Comparison of ENCODE assay signal across 15 cellular contexts in the genomic region with DNA sequence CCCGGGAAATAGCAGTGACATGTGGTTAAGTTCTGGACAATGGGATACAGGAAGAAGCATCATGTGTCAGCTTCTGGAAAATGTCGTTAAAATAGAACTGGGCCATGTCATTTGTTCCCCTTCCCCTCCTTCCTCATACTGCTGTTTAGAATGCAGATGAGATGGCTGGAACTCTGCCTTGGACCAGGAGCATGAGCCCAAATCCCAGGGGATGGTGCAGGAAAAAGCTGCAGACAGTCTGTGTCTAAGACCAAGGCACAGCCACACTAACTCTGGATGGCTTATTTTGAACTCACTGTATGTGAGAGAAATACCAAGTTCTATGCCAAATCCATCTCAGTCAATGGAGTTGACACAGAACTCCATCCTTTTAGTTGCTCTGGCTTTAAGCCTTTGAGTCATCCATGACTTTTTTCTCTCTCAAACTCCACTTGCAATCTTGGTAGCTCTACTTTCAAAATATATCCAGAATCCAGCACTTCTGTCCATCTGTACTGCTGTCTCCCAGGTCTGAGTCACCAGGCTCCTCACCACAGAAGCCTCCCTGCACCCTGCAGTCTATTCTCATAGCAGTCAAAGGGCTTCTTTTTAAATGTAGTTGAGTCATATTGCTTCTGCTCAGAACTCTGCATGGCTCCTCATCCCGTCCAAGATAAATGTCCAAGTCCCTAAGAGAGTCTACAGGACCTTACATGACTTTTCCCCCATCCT.
DNase-seq lines count a peak whose midpoint lies in the region; ATAC-seq lines count a peak whose summit lies in the region.
"Had no signal": no experiment of that assay in that cellular context is flagged by ENCODE, and none has a peak within 500 bp of the region (broad histone marks: within the 10 kb centered on the region; RNA-seq: fewer than 3 reads in every experiment).

No MANE protein-coding gene starts in this region.

- in situ Hi-C loops in Caki2 (cut with HindIII; ENCODE audit: low pct_unique_long_range_greater_than_20kb, low sequenced_read_pairs): no loop called here

- H3K9me3 Mint-ChIP-seq in activated naive CD4-positive, alpha-beta T cell treated with anti-CD3 and anti-CD28 coated beads for 36 hours: no peaks in the 10 kb centered on the region
- H3K9me3 Mint-ChIP-seq: brain, T-cell had no signal

- H3K4me3 ChIP-seq in MG63: no peak overlapping the region
- H3K4me3 ChIP-seq: ovary, spleen had no signal

- no peak for ATAC-seq in GM19023 (IDR thresholded peaks at IDR 0.05; ENCODE audit: unreplicated experiment)
- ATAC-seq: T-cell had no signal

- H3K27ac Mint-ChIP-seq in activated naive CD4-positive, alpha-beta T cell treated with anti-CD3 and anti-CD28 coated beads for 36 hours: no peak overlapping the region
- H3K27ac Mint-ChIP-seq: T-cell had no signal

- H3K4me3 Mint-ChIP-seq in activated naive CD4-positive, alpha-beta T cell treated with anti-CD3 and anti-CD28 coated beads for 36 hours: no peak overlapping the region
- H3K4me3 Mint-ChIP-seq: T-cell had no signal

- CTCF ChIA-PET in activated naive CD4-positive, alpha-beta T cell treated with anti-CD3 and anti-CD28 coated beads for 36 hours (lab: Charles Lee): interaction anchor here (0.6 kb wide), 1 partner anchor 610 kb away, joined by 3 read pairs; no protein-coding TSS in a partner anchor

- no peaks in the 10 kb centered on the region for H3K27me3 ChIP-seq in MG63
- H3K27me3 ChIP-seq: ovary had no signal

- H3K36me3 Mint-ChIP-seq in activated naive CD4-positive, alpha-beta T cell treated with anti-CD3 and anti-CD28 coated beads for 36 hours (ENCODE audit: low read depth): no peaks in the 10 kb centered on the region
- H3K36me3 Mint-ChIP-seq: brain, T-cell had no signal

- DNase-seq in Caki2 (ENCODE audit: low read depth) (peak; percentile 18), MG63 (peak; percentile 93), cerebellar cortex (ENCODE audit: low spot score) (peak; percentile 5), pons (ENCODE audit: low spot score) (peak; percentile 7), NCI-H510A treated with DMSO at 0.1 percent for 48 hours (lab: John Stamatoyannopoulos, UW) (no peak)
- no peak for DNase-seq in activated naive CD4-positive, alpha-beta T cell treated with anti-CD3 and anti-CD28 coated beads for 36 hours
- DNase-seq: activated CD4-positive, CD25-positive, alpha-beta regulatory T cell; activated naive CD4-positive, alpha-beta T cell; effector memory CD4-positive, alpha-beta T cell; NCI-H2029 treated with DMSO at 0.1 percent for 48 hours; ovary; spleen; T-cell had no signal

- intact Hi-C loops in activated naive CD4-positive, alpha-beta T cell treated with anti-CD3 and anti-CD28 coated beads for 36 hours (cut with micrococcal nuclease): no loop called here

- peaks cover 11% of the 10 kb centered on the region for H3K27me3 Mint-ChIP-seq in activated naive CD4-positive, alpha-beta T cell treated with anti-CD3 and anti-CD28 coated beads for 36 hours (ENCODE audit: low read depth)

- H3K4me1 Mint-ChIP-seq in activated naive CD4-positive, alpha-beta T cell treated with anti-CD3 and anti-CD28 coated beads for 36 hours (ENCODE audit: low read depth): no peaks in the 10 kb centered on the region
- H3K4me1 Mint-ChIP-seq: T-cell had no signal

- no peaks in the 10 kb centered on the region for H3K36me3 ChIP-seq in MG63
- H3K36me3 ChIP-seq: ovary, spleen had no signal

- H3K9me3 ChIP-seq in MG63: no peaks in the 10 kb centered on the region
- H3K9me3 ChIP-seq: ovary, spleen had no signal

Comparison
In these comparisons a context has a peak if more than half of its experiments do, and no peak if none do; other contexts are left out.
1. DNase-seq: peak in Caki2 (single experiment), MG63 (single experiment), cerebellar cortex (single experiment) and pons (single experiment); none in activated naive CD4-positive, alpha-beta T cell treated with anti-CD3 and anti-CD28 coated beads for 36 hours (single experiment) and NCI-H510A treated with DMSO at 0.1 percent for 48 hours (single experiment).